Comparison of ENCODE assay signal across 12 cellular contexts in the genomic region with DNA sequence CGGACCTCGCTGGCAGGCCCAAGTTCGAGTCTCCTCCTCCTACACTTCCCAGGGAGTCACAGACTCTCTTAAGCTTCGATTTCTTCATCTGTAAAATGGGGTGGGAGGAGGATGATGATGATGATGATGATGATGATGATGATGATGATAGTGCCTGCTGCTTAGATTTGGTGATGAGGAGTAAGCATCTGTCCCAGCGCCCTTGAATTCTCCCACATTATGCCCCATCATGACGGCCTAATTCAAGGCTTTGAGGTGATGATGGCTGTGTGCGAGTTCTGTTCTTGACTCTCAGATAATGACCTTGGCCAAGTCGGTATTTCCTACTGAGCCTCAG. TPM values are rescaled to one million over a fixed set of nuclear protein-coding genes. Genes with fewer than 3 reads are reported as not detected.
DNase-seq lines count a peak whose midpoint lies in the region; ATAC-seq and TF ChIP-seq lines count a peak whose summit lies in the region.
"Had no signal": no experiment of that assay in that cellular context is flagged by ENCODE, and none has a peak within 500 bp of the region (broad histone marks: within the 10 kb centered on the region; RNA-seq: fewer than 3 reads in every experiment).

No MANE protein-coding gene starts in this region.

- H3K9me3 Mint-ChIP-seq in GM23338 (no peaks in the 10 kb centered on the region), glutamatergic neuron (ENCODE audit: unreplicated experiment) (no peaks in the 10 kb centered on the region)
- H3K9me3 Mint-ChIP-seq in activated T-helper 1 cell treated with anti-CD3 and anti-CD28 coated beads, Interleukin-12 subunit alpha, Interleukin-12 subunit beta, Interleukin-2, Interleukin-4 antibody, amounts not matched to agents 30 ng/mL and 10 ng/mL and 1 ng/mL, durations not matched to agents 14 hours and 24 hours and 36 hours = no peaks in the 10 kb centered on the region

- H3K36me3 ChIP-seq in GM23338 (ENCODE audit: insufficient read depth) = no peaks in the 10 kb centered on the region
- H3K36me3 ChIP-seq in gastrocnemius medialis = no peaks in the 10 kb centered on the region
- no peaks in the 10 kb centered on the region for H3K36me3 ChIP-seq in PC-9 (ENCODE audit: low read depth)

- no peaks in the 10 kb centered on the region for H3K36me3 Mint-ChIP-seq in GM23338 (ENCODE audit: low read depth)
- H3K36me3 Mint-ChIP-seq in glutamatergic neuron (ENCODE audit: unreplicated experiment) = peaks cover 11% of the 10 kb centered on the region
- H3K36me3 Mint-ChIP-seq in activated T-helper 1 cell treated with anti-CD3 and anti-CD28 coated beads, Interleukin-12 subunit alpha, Interleukin-12 subunit beta, Interleukin-2, Interleukin-4 antibody, amounts not matched to agents 30 ng/mL and 10 ng/mL and 1 ng/mL, durations not matched to agents 14 hours and 24 hours and 36 hours (ENCODE audit: low read depth) = no peaks in the 10 kb centered on the region
- H3K36me3 Mint-ChIP-seq: CD4-positive, CD25-positive, alpha-beta regulatory T cell had no signal

- H3K9me2 ChIP-seq in GM23338 (ENCODE audit: insufficient read depth) (no peaks in the 10 kb centered on the region), PC-9 (ENCODE audit: insufficient read depth) (0 out of 2 replicates have a peak, but pooled peaks cover 6% of the 10 kb centered on the region)

- TF ChIP-seq POLR2A in gastrocnemius medialis (IDR thresholded peaks at IDR 0.05) = no peak

- peaks cover 17% of the 10 kb centered on the region for H3K27me3 Mint-ChIP-seq in GM23338 (ENCODE audit: insufficient read depth, low read depth, poor library complexity)
- peaks cover 14% of the 10 kb centered on the region for H3K27me3 Mint-ChIP-seq in glutamatergic neuron (ENCODE audit: unreplicated experiment)
- peaks cover 19% of the 10 kb centered on the region for H3K27me3 Mint-ChIP-seq in activated T-helper 1 cell treated with anti-CD3 and anti-CD28 coated beads, Interleukin-12 subunit alpha, Interleukin-12 subunit beta, Interleukin-2, Interleukin-4 antibody, amounts not matched to agents 30 ng/mL and 10 ng/mL and 1 ng/mL, durations not matched to agents 14 hours and 24 hours and 36 hours (ENCODE audit: insufficient read depth)

- in situ Hi-C loops in astrocyte of the spinal cord (cut with HindIII; ENCODE audit: low sequenced_read_pairs) (no loop called here), gastrocnemius medialis (cut with MboI; ENCODE audit: low sequenced_read_pairs in 4 of 4) (no loop called here)

- DNase-seq in GM23338 (ENCODE audit: low spot score) (no peak), astrocyte of the spinal cord (ENCODE audit: low read depth, low spot score) (no peak), glutamatergic neuron (no peak), gastrocnemius medialis (no peak), GDM1 (lab: John Stamatoyannopoulos, UW) (no peak), PC-9 (no peak), HK-2 (ENCODE audit: unreplicated experiment) (no peak)
- no peak for DNase-seq in activated T-helper 1 cell treated with anti-CD3 and anti-CD28 coated beads, Interleukin-12 subunit alpha, Interleukin-12 subunit beta, Interleukin-2, Interleukin-4 antibody, amounts not matched to agents 30 ng/mL and 10 ng/mL and 1 ng/mL, durations not matched to agents 14 hours and 24 hours and 36 hours (ENCODE audit: low spot score)
- DNase-seq: CD4-positive, CD25-positive, alpha-beta regulatory T cell; KBM-7; NCI-H2107 had no signal

- no peaks in the 10 kb centered on the region for H3K79me2 ChIP-seq in GM23338 (replicated peaks; ENCODE audit: insufficient read depth)
- H3K79me2 ChIP-seq in PC-9 (ENCODE audit: low read depth) = no peaks in the 10 kb centered on the region

- H3K4me1 Mint-ChIP-seq in GM23338 (peaks cover 8% of the 10 kb centered on the region), glutamatergic neuron (ENCODE audit: low read depth, unreplicated experiment) (peaks cover 6% of the 10 kb centered on the region)
- H3K4me1 Mint-ChIP-seq in activated T-helper 1 cell treated with anti-CD3 and anti-CD28 coated beads, Interleukin-12 subunit alpha, Interleukin-12 subunit beta, Interleukin-2, Interleukin-4 antibody, amounts not matched to agents 30 ng/mL and 10 ng/mL and 1 ng/mL, durations not matched to agents 14 hours and 24 hours and 36 hours (ENCODE audit: low read depth) = no peaks in the 10 kb centered on the region

- no peaks in the 10 kb centered on the region for H4K20me1 ChIP-seq in GM23338 (replicated peaks; ENCODE audit: insufficient read depth)
- no peaks in the 10 kb centered on the region for H4K20me1 ChIP-seq in PC-9 (ENCODE audit: insufficient read depth)

- H3K4me2 ChIP-seq in GM23338 = peak overlapping the region; percentile 71; the same call in 1 of the 2 replicates
- no peak overlapping the region for H3K4me2 ChIP-seq in PC-9

- H2AFZ ChIP-seq in GM23338 (0 out of 2 replicates have a peak overlapping the region, but pooled peaks have one; percentile 47), PC-9 (no peak overlapping the region)

- TF ChIP-seq CTCF in GM23338 (conservative IDR thresholded peaks at IDR 0.05; ENCODE audit: low read depth in 2 of 2) (no peak), astrocyte of the spinal cord (IDR thresholded peaks at IDR 0.05; ENCODE audit: low read depth, low read length) (no peak), glutamatergic neuron (IDR thresholded peaks at IDR 0.05; ENCODE audit: partially characterized antibody, unreplicated experiment) (no peak), gastrocnemius medialis (IDR thresholded peaks at IDR 0.05 in 4 of 5, conservative IDR thresholded peaks at IDR 0.05 in 1 of 5) (no peak), PC-9 (conservative IDR thresholded peaks at IDR 0.05) (no peak)

- H3K27ac Mint-ChIP-seq in GM23338 (no peak overlapping the region), glutamatergic neuron (ENCODE audit: unreplicated experiment) (no peak overlapping the region)
- H3K27ac Mint-ChIP-seq in activated T-helper 1 cell treated with anti-CD3 and anti-CD28 coated beads, Interleukin-12 subunit alpha, Interleukin-12 subunit beta, Interleukin-2, Interleukin-4 antibody, amounts not matched to agents 30 ng/mL and 10 ng/mL and 1 ng/mL, durations not matched to agents 14 hours and 24 hours and 36 hours = no peak overlapping the region
- H3K27ac Mint-ChIP-seq: CD4-positive, CD25-positive, alpha-beta regulatory T cell had no signal

- POLR2A ChIA-PET in PC-9 (lab: Charles Lee; ENCODE audit: unreplicated experiment) = no interaction called here

- peak overlapping the region; percentile 69 for H3K4me3 Mint-ChIP-seq in GM23338
- H3K4me3 Mint-ChIP-seq in glutamatergic neuron (ENCODE audit: unreplicated experiment) = peak overlapping the region; percentile 76
- no peak overlapping the region for H3K4me3 Mint-ChIP-seq in activated T-helper 1 cell treated with anti-CD3 and anti-CD28 coated beads, Interleukin-12 subunit alpha, Interleukin-12 subunit beta, Interleukin-2, Interleukin-4 antibody, amounts not matched to agents 30 ng/mL and 10 ng/mL and 1 ng/mL, durations not matched to agents 14 hours and 24 hours and 36 hours
- H3K4me3 Mint-ChIP-seq: CD4-positive, CD25-positive, alpha-beta regulatory T cell had no signal

- no peaks in the 10 kb centered on the region for H3F3A ChIP-seq in GM23338 (replicated peaks; ENCODE audit: low read depth)
- H3F3A ChIP-seq in PC-9 (ENCODE audit: insufficient read depth, low read depth) = no peaks in the 10 kb centered on the region; the same call in 1 of the 2 replicates

- BruUV-seq in PC-9 (replicated peaks; lab: Mats Ljungman, UMichigan) = no TSS peak

- peak overlapping the region; percentile 60 for H3K4me3 ChIP-seq in GM23338
- H3K4me3 ChIP-seq in astrocyte of the spinal cord (ENCODE audit: low read depth, low read length) = peak overlapping the region; percentile 67
- H3K4me3 ChIP-seq in gastrocnemius medialis = peak overlapping the region in 3 of 4 donors; percentile 21 to 39 (median 34)
- no peak overlapping the region for H3K4me3 ChIP-seq in PC-9

- peaks cover 23% of the 10 kb centered on the region for H3K27me3 ChIP-seq in GM23338 (ENCODE audit: insufficient read depth)
- peaks cover 12 to 18% (median 14%) of the 10 kb centered on the region in 3 donors for H3K27me3 ChIP-seq in gastrocnemius medialis
- peaks cover 16% of the 10 kb centered on the region; the same call in 1 of the 2 replicates for H3K27me3 ChIP-seq in PC-9 (ENCODE audit: insufficient read depth, low read depth)

- CTCF ChIA-PET in PC-9 (lab: Charles Lee) = no interaction called here

- ATAC-seq in GM23338 (no peak), gastrocnemius medialis (no peak)

- H3K27ac ChIP-seq in GM23338 (ENCODE audit: low read depth) (no peak overlapping the region), gastrocnemius medialis (no peak overlapping the region), PC-9 (no peak overlapping the region)
- H3K27ac ChIP-seq: RWPE1 had no signal

- H3K4me1 ChIP-seq in GM23338 (ENCODE audit: insufficient read depth) (peaks cover 5% of the 10 kb centered on the region; the same call in 1 of the 2 replicates), gastrocnemius medialis (no peaks in the 10 kb centered on the region), PC-9 (replicated peaks; ENCODE audit: insufficient read depth) (no peaks in the 10 kb centered on the region)

- H3K9me3 ChIP-seq in gastrocnemius medialis (no peaks in the 10 kb centered on the region), PC-9 (ENCODE audit: insufficient read depth, low read depth) (no peaks in the 10 kb centered on the region)

- intact Hi-C loops in gastrocnemius medialis (cut with DNase I; ENCODE audit: low total_unique reads) (no loop called here), PC-9 (cut with micrococcal nuclease; ENCODE audit: unreplicated experiment) (no loop called here)
- intact Hi-C loops in activated T-helper 1 cell treated with anti-CD3 and anti-CD28 coated beads, Interleukin-12 subunit alpha, Interleukin-12 subunit beta, Interleukin-2, Interleukin-4 antibody, amounts not matched to agents 30 ng/mL and 10 ng/mL and 1 ng/mL, durations not matched to agents 14 hours and 24 hours and 36 hours (cut with micrococcal nuclease) = no loop called here

RNA-seq across cellular contexts. Expression of a gene that starts 0.5 kb away (rescaled TPM):
- 0.12 and 0.28 TPM in 2 replicates for total RNA-seq in GM23338 (2014; rRNA removed; shearing (Covaris generic))
- polyA plus RNA-seq in GM23338 (2016; fragmentation: Nextera tagmentation; extraction: Ambion mirVana) = not detected in 2 replicates
- 1.6 TPM for total RNA-seq in glutamatergic neuron (ENCODE audit: unreplicated experiment)
- total RNA-seq in gastrocnemius medialis = under 1 TPM in 3 of 4 donors, not detected in 1; 0.05 to 0.41 (median 0.38) TPM
- total RNA-seq in activated T-helper 1 cell treated with anti-CD3 and anti-CD28 coated beads, Interleukin-12 subunit alpha, Interleukin-12 subunit beta, Interleukin-2, Interleukin-4 antibody, amounts not matched to agents 30 ng/mL and 10 ng/mL and 1 ng/mL, durations not matched to agents 14 hours and 24 hours and 36 hours = not detected in 2 replicates
- 0.22 and 0.30 TPM in 2 replicates for total RNA-seq in PC-9 (2021)
- total RNA-seq: CD4-positive, CD25-positive, alpha-beta regulatory T cell had no signal
- polyA plus RNA-seq: CD4-positive, CD25-positive, alpha-beta regulatory T cell had no signal

RNA-seq across cellular contexts. Expression of a gene that starts 42.9 kb away (rescaled TPM):
- total RNA-seq in GM23338 (2014; rRNA removed; shearing (Covaris generic)) = not detected in 2 replicates
- polyA plus RNA-seq in GM23338 (2016; fragmentation: Nextera tagmentation; extraction: Ambion mirVana) = not detected in 2 replicates
- total RNA-seq in glutamatergic neuron (ENCODE audit: unreplicated experiment) = not detected
- not detected for total RNA-seq in gastrocnemius medialis
- total RNA-seq in activated T-helper 1 cell treated with anti-CD3 and anti-CD28 coated beads, Interleukin-12 subunit alpha, Interleukin-12 subunit beta, Interleukin-2, Interleukin-4 antibody, amounts not matched to agents 30 ng/mL and 10 ng/mL and 1 ng/mL, durations not matched to agents 14 hours and 24 hours and 36 hours = not detected in 2 replicates
- total RNA-seq in PC-9 (2021) = not detected in 2 replicates
- total RNA-seq: CD4-positive, CD25-positive, alpha-beta regulatory T cell had no signal
- polyA plus RNA-seq: CD4-positive, CD25-positive, alpha-beta regulatory T cell had no signal
